Comparison of ENCODE assay signal across 1 cellular context in genomic region chr6:108260809-108261569, GRCh38.
TF ChIP-seq lines count a peak whose summit lies in the region.

TSS of gene SNX3 (minus strand) at chr6:108261040. CDS start at chr6:108260921, 119 bp downstream.

TF ChIP-seq in GM12878, 131 proteins besides CTCF, POLR2A, EP300 and RAD21 (continued from another document and continues in another):
- TF ChIP-seq ELK1 (IDR thresholded peaks at IDR 0.05; ENCODE audit: low read depth, low read length): peak; percentile 84
- no peak for TF ChIP-seq ETV6 (conservative IDR thresholded peaks at IDR 0.05 in 1 of 2, IDR thresholded peaks at IDR 0.05 in 1 of 2; ENCODE audit: borderline replicate concordance in 1 of 2, low read depth in 1 of 2)
- TF ChIP-seq PML (IDR thresholded peaks at IDR 0.05; ENCODE audit: low read length): peak; percentile 85
- peak; percentile 10; the same call in 1 of the 2 replicates for TF ChIP-seq NRF1 (conservative IDR thresholded peaks at IDR 0.05; ENCODE audit: low read depth, low read length)
- no peak for TF ChIP-seq STAT3 (IDR thresholded peaks at IDR 0.05; ENCODE audit: low read depth, low read length)
- peak; percentile 89 for TF ChIP-seq POLR2AphosphoS5 (IDR thresholded peaks at IDR 0.05; ENCODE audit: low read length)
- TF ChIP-seq ZNF384 (IDR thresholded peaks at IDR 0.05; ENCODE audit: borderline replicate concordance, low read depth, low read length): no peak
- no peak for TF ChIP-seq EZH2 (IDR thresholded peaks at IDR 0.05; ENCODE audit: borderline replicate concordance, control insufficient read depth, low read depth, low read length)
- peak; percentile 61; the same call in 1 of the 2 replicates for TF ChIP-seq LARP7 (IDR thresholded peaks at IDR 0.05)
- no peak for TF ChIP-seq YBX1 (IDR thresholded peaks at IDR 0.05)
- 0 out of 2 replicates have a peak, but pooled peaks have one; percentile 26 for TF ChIP-seq TARDBP (IDR thresholded peaks at IDR 0.05; ENCODE audit: borderline replicate concordance)
- peak; percentile 48 for TF ChIP-seq SKIL (IDR thresholded peaks at IDR 0.05; ENCODE audit: low read depth, poor library complexity, severe bottlenecking)
- TF ChIP-seq NR2C2 (IDR thresholded peaks at IDR 0.05; ENCODE audit: borderline replicate concordance, control insufficient read depth, insufficient read length, low read depth): no peak
- 0 out of 2 replicates have a peak, but pooled peaks have one; percentile 22 for TF ChIP-seq PKNOX1 (IDR thresholded peaks at IDR 0.05)
- TF ChIP-seq CEBPB (IDR thresholded peaks at IDR 0.05; ENCODE audit: borderline replicate concordance in 1 of 2, low read depth in 2 of 2, low read length in 2 of 2): no peak
- no peak for TF ChIP-seq SUZ12 (IDR thresholded peaks at IDR 0.05; ENCODE audit: unreplicated experiment)
- peak; percentile 76 for TF ChIP-seq E4F1 (IDR thresholded peaks at IDR 0.05; ENCODE audit: borderline replicate concordance, partially characterized antibody)
- TF ChIP-seq MEF2B (IDR thresholded peaks at IDR 0.05; ENCODE audit: partially characterized antibody, poor library complexity, severe bottlenecking): peak; percentile 49
- TF ChIP-seq KLF5 (IDR thresholded peaks at IDR 0.05; ENCODE audit: partially characterized antibody): no peak
- peak; percentile 40; the same call in 1 of the 2 replicates for TF ChIP-seq ZNF207 (IDR thresholded peaks at IDR 0.05; ENCODE audit: borderline replicate concordance)
- TF ChIP-seq WRNIP1 (IDR thresholded peaks at IDR 0.05; ENCODE audit: borderline replicate concordance, low read depth, low read length): no peak
- peak; percentile 30; the same call in 1 of the 2 replicates for TF ChIP-seq ZNF687 (IDR thresholded peaks at IDR 0.05)
- TF ChIP-seq FOXK2 (IDR thresholded peaks at IDR 0.05): no peak
- TF ChIP-seq CHD2 (IDR thresholded peaks at IDR 0.05; ENCODE audit: borderline replicate concordance, low read depth, low read length): no peak; the same call in 1 of the 2 replicates
- TF ChIP-seq NFIC (IDR thresholded peaks at IDR 0.05; ENCODE audit: low read depth, low read length): no peak; the same call in 1 of the 2 replicates
- TF ChIP-seq ZBED1 (IDR thresholded peaks at IDR 0.05; ENCODE audit: borderline replicate concordance): no peak
- 0 out of 2 replicates have a peak, but pooled peaks have one; percentile 25 for TF ChIP-seq TCF3 (IDR thresholded peaks at IDR 0.05; ENCODE audit: borderline replicate concordance, insufficient read depth, low read depth, low read length)
- TF ChIP-seq RELB (IDR thresholded peaks at IDR 0.05; ENCODE audit: low read depth): peak; percentile 71
- TF ChIP-seq IRF5 (IDR thresholded peaks at IDR 0.05; ENCODE audit: borderline replicate concordance): peak; percentile 32; the same call in 1 of the 2 replicates
- peak; percentile 38; the same call in 1 of the 2 replicates for TF ChIP-seq POLR2AphosphoS2 (IDR thresholded peaks at IDR 0.05; ENCODE audit: low read depth, low read length)
- TF ChIP-seq SIN3A (IDR thresholded peaks at IDR 0.05; ENCODE audit: low read depth, low read length): no peak
- peak; percentile 79 for TF ChIP-seq TAF1 (IDR thresholded peaks at IDR 0.05; ENCODE audit: borderline replicate concordance, low read depth, low read length)
- no peak for TF ChIP-seq JUNB (IDR thresholded peaks at IDR 0.05)
- peak; percentile 22 for TF ChIP-seq RELA (IDR thresholded peaks at IDR 0.05; ENCODE audit: borderline replicate concordance, partially characterized antibody)
- TF ChIP-seq SMAD5 (IDR thresholded peaks at IDR 0.05; ENCODE audit: low read depth): peak; percentile 74
- 0 out of 2 replicates have a peak, but pooled peaks have one; percentile 21 for TF ChIP-seq MEF2A (IDR thresholded peaks at IDR 0.05; ENCODE audit: insufficient read depth, low read depth, low read length)
- TF ChIP-seq ZNF622 (IDR thresholded peaks at IDR 0.05): no peak
- no peak for TF ChIP-seq STAT1 (conservative IDR thresholded peaks at IDR 0.05)
- TF ChIP-seq CBX5 (IDR thresholded peaks at IDR 0.05; ENCODE audit: low read depth): peak; percentile 23; the same call in 1 of the 2 replicates
- TF ChIP-seq PBX3 (IDR thresholded peaks at IDR 0.05; ENCODE audit: insufficient replicate concordance, low read depth, low read length): no peak
- no peak for TF ChIP-seq BRCA1 (IDR thresholded peaks at IDR 0.05; ENCODE audit: low read depth, low read length)
- TF ChIP-seq RAD51 (IDR thresholded peaks at IDR 0.05): no peak
- TF ChIP-seq IRF4 (IDR thresholded peaks at IDR 0.05; ENCODE audit: low read depth, low read length): no peak
- 0 out of 2 replicates have a peak, but pooled peaks have one; percentile 36 for TF ChIP-seq RB1 (IDR thresholded peaks at IDR 0.05; ENCODE audit: borderline replicate concordance)
- peak; percentile 64; the same call in 1 of the 2 replicates for TF ChIP-seq NBN (IDR thresholded peaks at IDR 0.05)
- TF ChIP-seq HCFC1 (IDR thresholded peaks at IDR 0.05; ENCODE audit: low read length): peak; percentile 80
- no peak for TF ChIP-seq HSF1 (IDR thresholded peaks at IDR 0.05; ENCODE audit: low read depth, low read length)
- peak; percentile 45 for TF ChIP-seq MAX (IDR thresholded peaks at IDR 0.05; ENCODE audit: low read depth, low read length)
- TF ChIP-seq YY1 (IDR thresholded peaks at IDR 0.05; ENCODE audit: low read depth, low read length): peak; percentile 76
